8 cellular contexts compared by ENCODE assay signal in the genomic region with DNA sequence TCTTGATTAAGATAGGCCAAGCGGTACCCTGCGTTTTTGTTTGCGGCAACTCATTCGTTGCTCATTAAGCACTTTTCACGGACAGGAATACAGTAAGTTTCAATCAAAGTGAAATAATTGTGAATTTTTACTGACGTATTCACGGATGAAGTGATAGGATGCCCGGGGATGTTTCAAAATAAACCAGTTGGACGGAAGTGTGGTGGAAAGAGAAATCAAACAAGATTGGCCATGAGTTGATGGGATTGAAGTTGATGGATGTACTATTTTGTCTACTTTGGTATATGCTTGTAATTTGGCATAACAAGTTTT. TPM values are rescaled to one million over a fixed set of nuclear protein-coding genes. Genes with fewer than 3 reads are reported as not detected.
DNase-seq lines count a peak whose midpoint lies in the region; ATAC-seq, FAIRE-seq and TF ChIP-seq lines count a peak whose summit lies in the region.

No MANE protein-coding gene starts in this region.

- H3K27me3 Mint-ChIP-seq in activated CD4-positive, alpha-beta T cell treated with anti-CD3 and anti-CD28 coated beads for 36 hours = no peaks in the 10 kb centered on the region
- H3K27me3 Mint-ChIP-seq in activated T-helper 1 cell treated with anti-CD3 and anti-CD28 coated beads, Interleukin-12 subunit alpha, Interleukin-12 subunit beta, Interleukin-2, Interleukin-4 antibody, amounts not matched to agents 30 ng/mL and 10 ng/mL and 1 ng/mL, durations not matched to agents 14 hours and 24 hours and 36 hours (ENCODE audit: insufficient read depth) = peaks cover 4% of the 10 kb centered on the region

- no peaks in the 10 kb centered on the region for H4K20me1 ChIP-seq in keratinocyte (ENCODE audit: control insufficient read depth, extremely low read depth, insufficient read depth, low read length)

- POLR2A ChIA-PET in activated CD4-positive, alpha-beta T cell treated with anti-CD3 and anti-CD28 coated beads for 36 hours (lab: Charles Lee) = interaction anchor here (1.2 kb wide), 1 partner anchor 16 kb away, joined by 4 read pairs; no protein-coding TSS in a partner anchor

- intact Hi-C loops in activated CD4-positive, alpha-beta T cell treated with anti-CD3 and anti-CD28 coated beads for 36 hours (cut with DNase I, micrococcal nuclease) = loop anchor here (1.0 to 2.0 kb wide), 8 partner anchors 80 to 573 kb away; partner anchors contain the start of genes PTPN4 (in 2 of the 2), CFAP221 (in 1 of the 2), EPB41L5 (in 1 of the 2) and RALB (in 1 of the 2)
- intact Hi-C loops in activated T-helper 1 cell treated with anti-CD3 and anti-CD28 coated beads, Interleukin-12 subunit alpha, Interleukin-12 subunit beta, Interleukin-2, Interleukin-4 antibody, amounts not matched to agents 30 ng/mL and 10 ng/mL and 1 ng/mL, durations not matched to agents 14 hours and 24 hours and 36 hours (cut with micrococcal nuclease) = loop anchor here (1.0 to 10.0 kb wide), 10 partner anchors 24 to 1973 kb away; partner anchors contain the start of genes C2orf76, DBI, EPB41L5 and PTPN4

- no peak for TF ChIP-seq POLR2A in suprapubic skin (IDR thresholded peaks at IDR 0.05)

- ATAC-seq in activated CD4-positive, alpha-beta T cell treated with anti-CD3 and anti-CD28 coated beads for 36 hours = peak; percentile 2
- ATAC-seq in GM21390 (IDR thresholded peaks at IDR 0.05; ENCODE audit: unreplicated experiment) (no peak), GM18861 (IDR thresholded peaks at IDR 0.05; ENCODE audit: unreplicated experiment) (no peak)

- H3K27ac ChIP-seq in keratinocyte (ENCODE audit: control insufficient read depth, insufficient read depth, low read length) (peak overlapping the region; percentile 63), suprapubic skin (no peak overlapping the region)

- peak overlapping the region; percentile 65 to 98 (median 95) for H3K4me3 ChIP-seq in keratinocyte (ENCODE audit: control insufficient read depth in 2 of 3, extremely low read depth in 1 of 3, insufficient read depth in 2 of 3, low read depth in 1 of 3, low read length in 3 of 3)
- H3K4me3 ChIP-seq in suprapubic skin = peak overlapping the region; percentile 84

- TF ChIP-seq CTCF in keratinocyte (optimal IDR thresholded peaks at IDR 0.05 in 1 of 3, IDR thresholded peaks at IDR 0.05 in 1 of 3, conservative IDR thresholded peaks at IDR 0.05 in 1 of 3; ENCODE audit: extremely low read depth in 1 of 3, insufficient read depth in 2 of 3, low read length in 3 of 3) (no peak), suprapubic skin (IDR thresholded peaks at IDR 0.05) (no peak)

- dilution Hi-C loops in keratinocyte (cut with MboI; ENCODE audit: extremely low pct_ligation_motif_present, low sequenced_read_pairs) = no loop called here

- H3K9ac ChIP-seq in keratinocyte (ENCODE audit: control insufficient read depth, extremely low read depth, insufficient read depth, low read length) = peak overlapping the region; percentile 82

- peaks cover 16% of the 10 kb centered on the region for H3K79me2 ChIP-seq in keratinocyte (ENCODE audit: control insufficient read depth, insufficient read depth, low read length)

- no peaks in the 10 kb centered on the region for H3K9me3 ChIP-seq in keratinocyte (ENCODE audit: control insufficient read depth, low read depth, low read length)
- H3K9me3 ChIP-seq in suprapubic skin = no peaks in the 10 kb centered on the region

- no peaks in the 10 kb centered on the region for H3K9me3 Mint-ChIP-seq in activated CD4-positive, alpha-beta T cell treated with anti-CD3 and anti-CD28 coated beads for 36 hours (ENCODE audit: low read depth)
- no peaks in the 10 kb centered on the region for H3K9me3 Mint-ChIP-seq in activated T-helper 1 cell treated with anti-CD3 and anti-CD28 coated beads, Interleukin-12 subunit alpha, Interleukin-12 subunit beta, Interleukin-2, Interleukin-4 antibody, amounts not matched to agents 30 ng/mL and 10 ng/mL and 1 ng/mL, durations not matched to agents 14 hours and 24 hours and 36 hours

- no peak for TF ChIP-seq EP300 in suprapubic skin (IDR thresholded peaks at IDR 0.05)

- H3K4me1 ChIP-seq in keratinocyte (ENCODE audit: control insufficient read depth, extremely low read depth, insufficient read depth, low read length) = peaks cover 12% of the 10 kb centered on the region
- H3K4me1 ChIP-seq in suprapubic skin = peaks cover 20% of the 10 kb centered on the region

- H3K27ac Mint-ChIP-seq in activated CD4-positive, alpha-beta T cell treated with anti-CD3 and anti-CD28 coated beads for 36 hours = peak overlapping the region; percentile 88
- H3K27ac Mint-ChIP-seq in activated T-helper 1 cell treated with anti-CD3 and anti-CD28 coated beads, Interleukin-12 subunit alpha, Interleukin-12 subunit beta, Interleukin-2, Interleukin-4 antibody, amounts not matched to agents 30 ng/mL and 10 ng/mL and 1 ng/mL, durations not matched to agents 14 hours and 24 hours and 36 hours = peak overlapping the region; percentile 85

- peak; percentile 44 for FAIRE-seq in keratinocyte (lab: Jason Lieb, UNC)

- H3K4me2 ChIP-seq in keratinocyte (ENCODE audit: control insufficient read depth, extremely low read depth, insufficient read depth, low read depth, low read length) = peak overlapping the region; percentile 95

- peaks cover 28% of the 10 kb centered on the region for H3K36me3 Mint-ChIP-seq in activated CD4-positive, alpha-beta T cell treated with anti-CD3 and anti-CD28 coated beads for 36 hours (ENCODE audit: low read depth)
- peaks cover 9% of the 10 kb centered on the region for H3K36me3 Mint-ChIP-seq in activated T-helper 1 cell treated with anti-CD3 and anti-CD28 coated beads, Interleukin-12 subunit alpha, Interleukin-12 subunit beta, Interleukin-2, Interleukin-4 antibody, amounts not matched to agents 30 ng/mL and 10 ng/mL and 1 ng/mL, durations not matched to agents 14 hours and 24 hours and 36 hours (ENCODE audit: low read depth)

- 4% methylated on average over 9 of the region's 9 CpGs for WGBS in suprapubic skin

- peaks cover 35% of the 10 kb centered on the region for H3K4me1 Mint-ChIP-seq in activated CD4-positive, alpha-beta T cell treated with anti-CD3 and anti-CD28 coated beads for 36 hours
- peaks cover 26% of the 10 kb centered on the region for H3K4me1 Mint-ChIP-seq in activated T-helper 1 cell treated with anti-CD3 and anti-CD28 coated beads, Interleukin-12 subunit alpha, Interleukin-12 subunit beta, Interleukin-2, Interleukin-4 antibody, amounts not matched to agents 30 ng/mL and 10 ng/mL and 1 ng/mL, durations not matched to agents 14 hours and 24 hours and 36 hours (ENCODE audit: low read depth)

- H3K9me1 ChIP-seq in keratinocyte (ENCODE audit: control insufficient read depth, extremely low read depth, insufficient read depth, low read length) = no peaks in the 10 kb centered on the region

- DNase-seq in activated CD4-positive, alpha-beta T cell treated with anti-CD3 and anti-CD28 coated beads for 36 hours = no peak
- no peak for DNase-seq in activated CD4-positive, alpha-beta T cell treated with anti-CD3 and anti-CD28 coated beads, Interleukin-2, amount 50 U/mL, for 48 hours
- DNase-seq in activated T-helper 1 cell treated with anti-CD3 and anti-CD28 coated beads, Interleukin-12 subunit alpha, Interleukin-12 subunit beta, Interleukin-2, Interleukin-4 antibody, amounts not matched to agents 30 ng/mL and 10 ng/mL and 1 ng/mL, durations not matched to agents 14 hours and 24 hours and 36 hours (ENCODE audit: low spot score) = no peak
- DNase-seq in keratinocyte (ENCODE audit: low read depth, low spot score) (no peak), suprapubic skin (ENCODE audit: low spot score in 2 of 2) (no peak), GM19240 (ENCODE audit: insufficient read length, low spot score) (no peak)

- peaks cover 8 to 9% of the 10 kb centered on the region in 2 experiments for H3K36me3 ChIP-seq in keratinocyte (ENCODE audit: control insufficient read depth in 2 of 2, extremely low read depth in 1 of 2, insufficient read depth in 2 of 2, low read length in 2 of 2)
- H3K36me3 ChIP-seq in suprapubic skin = peaks cover 8% of the 10 kb centered on the region

- H2AFZ ChIP-seq in keratinocyte (ENCODE audit: control insufficient read depth, low read length) = peak overlapping the region; percentile 97

- no peaks in the 10 kb centered on the region for H3K27me3 ChIP-seq in keratinocyte (ENCODE audit: control insufficient read depth, extremely low read depth, insufficient read depth, low read length)
- no peaks in the 10 kb centered on the region for H3K27me3 ChIP-seq in suprapubic skin

- H3K4me3 Mint-ChIP-seq in activated CD4-positive, alpha-beta T cell treated with anti-CD3 and anti-CD28 coated beads for 36 hours = peak overlapping the region; percentile 87
- peak overlapping the region; percentile 96 for H3K4me3 Mint-ChIP-seq in activated T-helper 1 cell treated with anti-CD3 and anti-CD28 coated beads, Interleukin-12 subunit alpha, Interleukin-12 subunit beta, Interleukin-2, Interleukin-4 antibody, amounts not matched to agents 30 ng/mL and 10 ng/mL and 1 ng/mL, durations not matched to agents 14 hours and 24 hours and 36 hours

- CTCF ChIA-PET in activated CD4-positive, alpha-beta T cell treated with anti-CD3 and anti-CD28 coated beads for 36 hours (lab: Charles Lee) = interaction anchor here (1.4 to 1.5 kb wide), 2 partner anchors 24 to 497 kb away, joined by 6 to 11 read pairs; no protein-coding TSS in a partner anchor

RNA-seq across cellular contexts. Expression of gene TMEM177, which starts 0.5 kb away (rescaled TPM):
- total RNA-seq in activated CD4-positive, alpha-beta T cell treated with anti-CD3 and anti-CD28 coated beads for 36 hours = 10 to 100 TPM; 13.6 to 15.8 TPM
- total RNA-seq in activated T-helper 1 cell treated with anti-CD3 and anti-CD28 coated beads, Interleukin-12 subunit alpha, Interleukin-12 subunit beta, Interleukin-2, Interleukin-4 antibody, amounts not matched to agents 30 ng/mL and 10 ng/mL and 1 ng/mL, durations not matched to agents 14 hours and 24 hours and 36 hours = 16.6 and 17.4 TPM in 2 replicates
- polyA plus RNA-seq in keratinocyte = 12.4 to 16.3 TPM (median 14.4 TPM) in 3 replicates
- polyA plus RNA-seq in keratinocyte (2011; ENCODE audit: low read depth) = 1.5 TPM
- 9.3 and 11.4 TPM in 2 replicates for polyA plus RNA-seq in keratinocyte (2011; cell fraction: cytosol; rRNA removed)
- polyA plus RNA-seq in keratinocyte (2011; cell fraction: nucleus; rRNA removed) = 12.7 and 14.5 TPM in 2 replicates
- 6.9 and 16.0 TPM in 2 replicates for polyA plus RNA-seq in keratinocyte (2012; ENCODE audit: low replicate concordance)
- 8.2 to 18.4 TPM (median 12.3 TPM) in 3 replicates for polyA minus RNA-seq in keratinocyte
- 8.1 TPM for polyA minus RNA-seq in keratinocyte (2011; cell fraction: cytosol; rRNA and poly(A)+ RNA removed)
- polyA minus RNA-seq in keratinocyte (2011; cell fraction: nucleus; rRNA and poly(A)+ RNA removed) = 5.5 and 6.4 TPM in 2 replicates
- 10 to 100 TPM in 3 of 4 donors, 1 to 10 TPM in 1; 9.1 to 13.5 (median 11.7) TPM for total RNA-seq in suprapubic skin
